ENCODE assay signal across 9 cellular contexts in genomic region chr19:45040059-45040767, GRCh38. TPM values are rescaled to one million over a fixed set of nuclear protein-coding genes. Genes with fewer than 3 reads are reported as not detected.
DNase-seq lines count a peak whose midpoint lies in the region; ATAC-seq, FAIRE-seq and TF ChIP-seq lines count a peak whose summit lies in the region.
"Had no signal": no experiment of that assay in that cellular context is flagged by ENCODE, and none has a peak within 500 bp of the region (broad histone marks: within the 10 kb centered on the region; RNA-seq: fewer than 3 reads in every experiment).

No MANE protein-coding gene starts in this region.

- peak overlapping the region; percentile 89 for H3K4me3 ChIP-seq in BLaER1
- peak overlapping the region; percentile 92 for H3K4me3 ChIP-seq in MG63
- peak overlapping the region; percentile 85 to 100 for H3K4me3 ChIP-seq in cardiac fibroblast (replicated peaks in 1 of 2; ENCODE audit: low read depth in 2 of 2, low read length in 2 of 2)

- no peak for FAIRE-seq in HTR-8/SVneo (lab: Jason Lieb, UNC)

- peaks cover 5% of the 10 kb centered on the region; the same call in 1 of the 2 replicates for H3K9me3 ChIP-seq in BLaER1
- H3K9me3 ChIP-seq in MG63 = no peaks in the 10 kb centered on the region

- H3K27ac ChIP-seq in BLaER1 = no peak overlapping the region

- peak overlapping the region; percentile 89 to 96 for H3K27ac Mint-ChIP-seq in natural killer cell treated with Interleukin-12 subunit alpha and Interleukin-12 subunit beta and Interleukin-15 and Interleukin-18, amount 100 ng/mL, for 72 hours

- H3K27me3 Mint-ChIP-seq in natural killer cell treated with Interleukin-12 subunit alpha and Interleukin-12 subunit beta and Interleukin-15 and Interleukin-18, amount 100 ng/mL, for 72 hours = no peaks in the 10 kb centered on the region

- H3K36me3 ChIP-seq in BLaER1 (peaks cover 74% of the 10 kb centered on the region), MG63 (peaks cover 60% of the 10 kb centered on the region)

- H3K4me2 ChIP-seq in BLaER1 = peak overlapping the region; percentile 95

- H3K4me3 Mint-ChIP-seq in natural killer cell treated with Interleukin-12 subunit alpha and Interleukin-12 subunit beta and Interleukin-15 and Interleukin-18, amount 100 ng/mL, for 72 hours = peak overlapping the region; percentile 99

- peaks cover 27% of the 10 kb centered on the region for H3K4me1 ChIP-seq in BLaER1

- peak overlapping the region; percentile 92 for H3K9ac ChIP-seq in BLaER1

- H3K27me3 ChIP-seq in BLaER1 = no peaks in the 10 kb centered on the region
- no peaks in the 10 kb centered on the region for H3K27me3 ChIP-seq in MG63

- H4K20me1 ChIP-seq in BLaER1 = peaks cover 63% of the 10 kb centered on the region

- DNase-seq in MG63 (no peak), cardiac fibroblast (ENCODE audit: low read depth in 2 of 2) (no peak), NCI-H2227 treated with DMSO at 0.1 percent for 48 hours (lab: John Stamatoyannopoulos, UW) (no peak), HTR-8/SVneo (ENCODE audit: insufficient read length, low spot score) (no peak), anterior cingulate cortex (lab: John Stamatoyannopoulos, UW) (no peak)
- DNase-seq in natural killer cell treated with Interleukin-12 subunit alpha and Interleukin-12 subunit beta and Interleukin-15 and Interleukin-18, amount 100 ng/mL, for 72 hours (ENCODE audit: low spot score) = no peak
- DNase-seq: SHP77 treated with DMSO at 0.1 percent for 48 hours had no signal

- H3K36me3 Mint-ChIP-seq in natural killer cell treated with Interleukin-12 subunit alpha and Interleukin-12 subunit beta and Interleukin-15 and Interleukin-18, amount 100 ng/mL, for 72 hours = peaks cover 18% of the 10 kb centered on the region

- H3K4me1 Mint-ChIP-seq in natural killer cell treated with Interleukin-12 subunit alpha and Interleukin-12 subunit beta and Interleukin-15 and Interleukin-18, amount 100 ng/mL, for 72 hours (ENCODE audit: low read depth in 2 of 2) = peaks cover 32 to 36% of the 10 kb centered on the region in 2 donors

- no peak for ATAC-seq in natural killer cell treated with Interleukin-12 subunit alpha and Interleukin-12 subunit beta and Interleukin-15 and Interleukin-18, amount 100 ng/mL, for 72 hours
- ATAC-seq in GM21526 (IDR thresholded peaks at IDR 0.05; ENCODE audit: low FRiP score, unreplicated experiment) = no peak

- TF ChIP-seq CTCF in cardiac fibroblast (IDR thresholded peaks at IDR 0.05; ENCODE audit: low read depth, low read length) = no peak

- H3K9me3 Mint-ChIP-seq in natural killer cell treated with Interleukin-12 subunit alpha and Interleukin-12 subunit beta and Interleukin-15 and Interleukin-18, amount 100 ng/mL, for 72 hours = no peaks in the 10 kb centered on the region

RNA-seq across cellular contexts. Expression of gene CLASRP, which starts 1.4 kb away (rescaled TPM):
- 22.7 and 25.1 TPM in 2 replicates for total RNA-seq in MG63 (2014; rRNA removed; shearing (Covaris generic); ENCODE audit: low replicate concordance)
- 100 to 1,000 TPM in 1 of 2 donors, 10 to 100 TPM in 1; 84.1 to 147 TPM for total RNA-seq in natural killer cell treated with Interleukin-12 subunit alpha and Interleukin-12 subunit beta and Interleukin-15 and Interleukin-18, amount 100 ng/mL, for 72 hours

RNA-seq across cellular contexts. Expression of gene ZNF296, which starts 36.1 kb away (rescaled TPM):
- total RNA-seq in MG63 (2014; rRNA removed; shearing (Covaris generic); ENCODE audit: low replicate concordance) = not detected in 2 replicates
- 1 to 10 TPM; 5.0 to 5.5 TPM for total RNA-seq in natural killer cell treated with Interleukin-12 subunit alpha and Interleukin-12 subunit beta and Interleukin-15 and Interleukin-18, amount 100 ng/mL, for 72 hours

RNA-seq across cellular contexts. Expression of gene GEMIN7, which starts 38.8 kb away (rescaled TPM):
- total RNA-seq in MG63 (2014; rRNA removed; shearing (Covaris generic); ENCODE audit: low replicate concordance) = 28.2 and 73.6 TPM in 2 replicates
- 10 to 100 TPM; 59.0 TPM for total RNA-seq in natural killer cell treated with Interleukin-12 subunit alpha and Interleukin-12 subunit beta and Interleukin-15 and Interleukin-18, amount 100 ng/mL, for 72 hours

RNA-seq across cellular contexts. Expression of gene RELB, which starts 38.9 kb away (rescaled TPM):
- total RNA-seq in MG63 (2014; rRNA removed; shearing (Covaris generic); ENCODE audit: low replicate concordance) = 8.5 and 16.8 TPM in 2 replicates
- total RNA-seq in natural killer cell treated with Interleukin-12 subunit alpha and Interleukin-12 subunit beta and Interleukin-15 and Interleukin-18, amount 100 ng/mL, for 72 hours = 10 to 100 TPM; 47.0 to 81.6 TPM

RNA-seq across cellular contexts. Expression of gene PPP1R37, which starts 52.8 kb away (rescaled TPM):
- total RNA-seq in MG63 (2014; rRNA removed; shearing (Covaris generic); ENCODE audit: low replicate concordance) = 18.1 and 33.1 TPM in 2 replicates
- 10 to 100 TPM; 18.1 to 36.3 TPM for total RNA-seq in natural killer cell treated with Interleukin-12 subunit alpha and Interleukin-12 subunit beta and Interleukin-15 and Interleukin-18, amount 100 ng/mL, for 72 hours
